In genomic region chr3:48418651-48419050, GRCh38 we compare ENCODE assay signal across 31 cellular contexts.
"Had no signal": no experiment of that assay in that cellular context is flagged by ENCODE, and none has a peak within 500 bp of the region (broad histone marks: within the 10 kb centered on the region; RNA-seq: fewer than 3 reads in every experiment).

No MANE protein-coding gene starts in this region.

- H3K9me3 ChIP-seq: SJCRH30 had no signal

- H3K4me3 Mint-ChIP-seq: activated CD4-positive, alpha-beta memory T cell treated with anti-CD3 and anti-CD28 coated beads, Interleukin-2, amount 10 ng/mL, durations not matched to agents 7 days and 5 days; activated CD8-positive, alpha-beta memory T cell treated with anti-CD3 and anti-CD28 coated beads, Interleukin-2, amount 10 ng/mL, durations not matched to agents 7 days and 5 days; activated naive CD4-positive, alpha-beta T cell treated with anti-CD3 and anti-CD28 coated beads, Interleukin-2, amount 10 ng/mL, durations not matched to agents 7 days and 5 days; activated naive CD8-positive, alpha-beta T cell; activated naive CD8-positive, alpha-beta T cell treated with anti-CD3 and anti-CD28 coated beads, Interleukin-2, amount 50 U/mL, for 24 hours had no signal

- H3K36me3 Mint-ChIP-seq: activated CD8-positive, alpha-beta memory T cell treated with anti-CD3 and anti-CD28 coated beads, Interleukin-2, amount 10 ng/mL, durations not matched to agents 7 days and 5 days; activated naive CD4-positive, alpha-beta T cell treated with anti-CD3 and anti-CD28 coated beads, Interleukin-2, amount 10 ng/mL, durations not matched to agents 7 days and 5 days; activated naive CD8-positive, alpha-beta T cell had no signal

- H3K27ac ChIP-seq: brain microvascular endothelial cell, PC-9, SJCRH30, SK-N-MC, WERI-Rb-1 had no signal

- H3K27me3 ChIP-seq: brain microvascular endothelial cell, SJCRH30 had no signal

- DNase-seq: activated CD4-positive, alpha-beta memory T cell treated with anti-CD3 and anti-CD28 coated beads, Interleukin-2, amount 10 ng/mL, durations not matched to agents 7 days and 5 days; activated CD4-positive, alpha-beta T cell treated with anti-CD3 and anti-CD28 coated beads for 1 hour; activated CD4-positive, alpha-beta T cell treated with anti-CD3 and anti-CD28 coated beads for 48 hours; activated CD4-positive, CD25-positive, alpha-beta regulatory T cell; activated CD8-positive, alpha-beta memory T cell treated with anti-CD3 and anti-CD28 coated beads for 24 hours; activated CD8-positive, alpha-beta memory T cell treated with anti-CD3 and anti-CD28 coated beads, Interleukin-2, amount 10 ng/mL, durations not matched to agents 7 days and 5 days; activated CD8-positive, alpha-beta memory T cell treated with anti-CD3 and anti-CD28 coated beads, Interleukin-2, amount 50 U/mL, for 48 hours; activated effector memory CD4-positive, alpha-beta T cell treated with Interleukin-2 at 50 U/mL for 16 hours; activated naive CD4-positive, alpha-beta T cell treated with anti-CD3 and anti-CD28 coated beads, Interleukin-2, amount 10 ng/mL, durations not matched to agents 7 days and 5 days; activated naive CD8-positive, alpha-beta T cell treated with anti-CD3 and anti-CD28 coated beads, Interleukin-2, amount 50 U/mL, for 24 hours; activated T-cell treated with anti-CD3 and anti-CD28 coated beads, Interleukin-2, amount 50 U/mL, for 48 hours; amniotic stem cell; brain microvascular endothelial cell; NCI-H1092 treated with DMSO at 0.1 percent for 48 hours; NCI-H1417; NCI-H146; NCI-H187; NCI-H2029 treated with DMSO at 0.1 percent for 48 hours; NCI-H2107; NCI-H2171; NCI-H510A; NCI-H526; NCI-H748 treated with DMSO at 0.1 percent for 48 hours; NK-92 treated with Interleukin-12 subunit alpha and Interleukin-12 subunit beta, amount 100 ng/mL, for 24 hours; PC-9; SHP77; SJCRH30; T1000; WERI-Rb-1 had no signal

- H3K9me3 Mint-ChIP-seq: activated CD4-positive, alpha-beta memory T cell treated with anti-CD3 and anti-CD28 coated beads, Interleukin-2, amount 10 ng/mL, durations not matched to agents 7 days and 5 days; activated naive CD4-positive, alpha-beta T cell treated with anti-CD3 and anti-CD28 coated beads, Interleukin-2, amount 10 ng/mL, durations not matched to agents 7 days and 5 days; activated naive CD8-positive, alpha-beta T cell treated with anti-CD3 and anti-CD28 coated beads, Interleukin-2, amount 50 U/mL, for 24 hours had no signal

- H3K4me1 Mint-ChIP-seq: activated CD4-positive, alpha-beta memory T cell treated with anti-CD3 and anti-CD28 coated beads, Interleukin-2, amount 10 ng/mL, durations not matched to agents 7 days and 5 days; activated CD8-positive, alpha-beta memory T cell treated with anti-CD3 and anti-CD28 coated beads, Interleukin-2, amount 10 ng/mL, durations not matched to agents 7 days and 5 days; activated naive CD8-positive, alpha-beta T cell treated with anti-CD3 and anti-CD28 coated beads, Interleukin-2, amount 50 U/mL, for 24 hours had no signal

- H3K4me3 ChIP-seq: PC-9, SJCRH30, SK-N-MC had no signal

- H3K27ac Mint-ChIP-seq: activated CD4-positive, alpha-beta memory T cell treated with anti-CD3 and anti-CD28 coated beads, Interleukin-2, amount 10 ng/mL, durations not matched to agents 7 days and 5 days; activated CD8-positive, alpha-beta memory T cell treated with anti-CD3 and anti-CD28 coated beads, Interleukin-2, amount 10 ng/mL, durations not matched to agents 7 days and 5 days; activated naive CD4-positive, alpha-beta T cell treated with anti-CD3 and anti-CD28 coated beads, Interleukin-2, amount 10 ng/mL, durations not matched to agents 7 days and 5 days; activated naive CD8-positive, alpha-beta T cell; activated naive CD8-positive, alpha-beta T cell treated with anti-CD3 and anti-CD28 coated beads, Interleukin-2, amount 50 U/mL, for 24 hours had no signal

- H3K27me3 Mint-ChIP-seq: activated CD4-positive, alpha-beta memory T cell treated with anti-CD3 and anti-CD28 coated beads, Interleukin-2, amount 10 ng/mL, durations not matched to agents 7 days and 5 days; activated CD8-positive, alpha-beta memory T cell treated with anti-CD3 and anti-CD28 coated beads, Interleukin-2, amount 10 ng/mL, durations not matched to agents 7 days and 5 days; activated naive CD8-positive, alpha-beta T cell; activated naive CD8-positive, alpha-beta T cell treated with anti-CD3 and anti-CD28 coated beads, Interleukin-2, amount 50 U/mL, for 24 hours had no signal

- ATAC-seq: activated CD8-positive, alpha-beta memory T cell treated with anti-CD3 and anti-CD28 coated beads, Interleukin-2, amount 10 ng/mL, durations not matched to agents 7 days and 5 days; activated naive CD8-positive, alpha-beta T cell treated with anti-CD3 and anti-CD28 coated beads, Interleukin-2, amount 50 U/mL, for 24 hours had no signal
